13 cellular contexts compared by ENCODE assay signal in genomic region chr15:38547255-38547997, GRCh38. TPM values are rescaled to one million over a fixed set of nuclear protein-coding genes. Genes with fewer than 3 reads are reported as not detected.
DNase-seq lines count a peak whose midpoint lies in the region; ATAC-seq and TF ChIP-seq lines count a peak whose summit lies in the region.
"Had no signal": no experiment of that assay in that cellular context is flagged by ENCODE, and none has a peak within 500 bp of the region (broad histone marks: within the 10 kb centered on the region; RNA-seq: fewer than 3 reads in every experiment).

No MANE protein-coding gene starts in this region.

- H3K27me3 Mint-ChIP-seq in activated CD8-positive, alpha-beta T cell treated with anti-CD3 and anti-CD28 coated beads, Interleukin-2, amount 10 ng/mL, durations not matched to agents 7 days and 5 days (ENCODE audit: low read depth), result no peaks in the 10 kb centered on the region

- H3K9me3 ChIP-seq in fibroblast of lung (ENCODE audit: control insufficient read depth, insufficient read depth, low read depth, low read length) (no peaks in the 10 kb centered on the region), left ventricle myocardium inferior (replicated peaks) (no peaks in the 10 kb centered on the region)

- intact Hi-C loops in left ventricle myocardium inferior (cut with micrococcal nuclease), result no loop called here

- H3K9ac ChIP-seq in fibroblast of lung (ENCODE audit: insufficient read depth, low read length), result no peak overlapping the region

- CTCF ChIA-PET in activated CD8-positive, alpha-beta T cell treated with anti-CD3 and anti-CD28 coated beads, Interleukin-2, amount 10 ng/mL, durations not matched to agents 7 days and 5 days (lab: Charles Lee), result interaction anchor here (1.6 to 3.1 kb wide), 2 partner anchors 143 to 152 kb away, joined by 6 to 15 read pairs; no protein-coding TSS in a partner anchor

- peak overlapping the region; percentile 59 for H3K27ac Mint-ChIP-seq in activated CD8-positive, alpha-beta T cell treated with anti-CD3 and anti-CD28 coated beads, Interleukin-2, amount 10 ng/mL, durations not matched to agents 7 days and 5 days

- H3K27me3 ChIP-seq in fibroblast of lung (ENCODE audit: control insufficient read depth, insufficient read depth, low read length), result no peaks in the 10 kb centered on the region
- H3K27me3 ChIP-seq in left ventricle myocardium inferior (ENCODE audit: low read depth), result peaks cover 44% of the 10 kb centered on the region

- peaks cover 3% of the 10 kb centered on the region for H3K4me1 ChIP-seq in fibroblast of lung (ENCODE audit: control insufficient read depth, extremely low read depth, insufficient read depth, low read length)
- no peaks in the 10 kb centered on the region for H3K4me1 ChIP-seq in left ventricle myocardium inferior

- no peak overlapping the region for H2AFZ ChIP-seq in fibroblast of lung (ENCODE audit: low read length)
- H2AFZ ChIP-seq: PC-9 had no signal

- H4K20me1 ChIP-seq in fibroblast of lung (ENCODE audit: control insufficient read depth, extremely low read depth, insufficient read depth, low read length), result no peaks in the 10 kb centered on the region

- POLR2A ChIA-PET in activated CD8-positive, alpha-beta T cell treated with anti-CD3 and anti-CD28 coated beads, Interleukin-2, amount 10 ng/mL, durations not matched to agents 7 days and 5 days (lab: Charles Lee), result no interaction called here

- H3K27ac ChIP-seq in fibroblast of lung (ENCODE audit: insufficient read depth, low read length), result no peak overlapping the region
- no peak overlapping the region for H3K27ac ChIP-seq in left ventricle myocardium inferior (replicated peaks)
- H3K27ac ChIP-seq: PC-9 had no signal

- no peak overlapping the region for H3K4me2 ChIP-seq in fibroblast of lung (ENCODE audit: extremely low read depth, insufficient read depth, low read length)
- H3K4me2 ChIP-seq: PC-9 had no signal

- H3K36me3 Mint-ChIP-seq in activated CD8-positive, alpha-beta T cell treated with anti-CD3 and anti-CD28 coated beads, Interleukin-2, amount 10 ng/mL, durations not matched to agents 7 days and 5 days (ENCODE audit: low read depth), result peaks cover 80% of the 10 kb centered on the region

- H3K4me1 Mint-ChIP-seq in activated CD8-positive, alpha-beta T cell treated with anti-CD3 and anti-CD28 coated beads, Interleukin-2, amount 10 ng/mL, durations not matched to agents 7 days and 5 days (ENCODE audit: low read depth), result peaks cover 76% of the 10 kb centered on the region

- H3K4me3 Mint-ChIP-seq in activated CD8-positive, alpha-beta T cell treated with anti-CD3 and anti-CD28 coated beads, Interleukin-2, amount 10 ng/mL, durations not matched to agents 7 days and 5 days, result no peak overlapping the region

- no peaks in the 10 kb centered on the region for H3K79me2 ChIP-seq in fibroblast of lung (ENCODE audit: control insufficient read depth, insufficient read depth, low read length)

- H3K36me3 ChIP-seq in fibroblast of lung (ENCODE audit: control insufficient read depth, insufficient read depth, low read length), result no peaks in the 10 kb centered on the region
- no peaks in the 10 kb centered on the region for H3K36me3 ChIP-seq in left ventricle myocardium inferior

- DNase-seq in A172 (ENCODE audit: low spot score) (peak; percentile 72), GM03348 (ENCODE audit: low spot score) (peak; percentile 58), fibroblast of lung (ENCODE audit: low read depth in 2 of 2) (peak; percentile 51 to 71), NCI-H2081 (lab: John Stamatoyannopoulos, UW) (no peak), left ventricle myocardium inferior (no peak), SK-N-DZ (ENCODE audit: low spot score) (no peak)
- peak; percentile 22 for DNase-seq in activated CD8-positive, alpha-beta T cell treated with anti-CD3 and anti-CD28 coated beads, Interleukin-2, amount 10 ng/mL, durations not matched to agents 7 days and 5 days
- DNase-seq: C1 segment of cervical spinal cord, mesendoderm, NCI-H2171, PC-9 had no signal

- no peak for ATAC-seq in activated CD8-positive, alpha-beta T cell treated with anti-CD3 and anti-CD28 coated beads, Interleukin-2, amount 10 ng/mL, durations not matched to agents 7 days and 5 days
- ATAC-seq in GM19324 (IDR thresholded peaks at IDR 0.05; ENCODE audit: low FRiP score, unreplicated experiment), result no peak
- ATAC-seq: HCT116 had no signal

- TF ChIP-seq CTCF in fibroblast of lung (conservative IDR thresholded peaks at IDR 0.05 in 1 of 2, IDR thresholded peaks at IDR 0.05 in 1 of 2; ENCODE audit: low read depth in 1 of 2, low read length in 2 of 2) (no peak), left ventricle myocardium inferior (IDR thresholded peaks at IDR 0.05; ENCODE audit: borderline replicate concordance) (no peak)

- H3K9me3 Mint-ChIP-seq in activated CD8-positive, alpha-beta T cell treated with anti-CD3 and anti-CD28 coated beads, Interleukin-2, amount 10 ng/mL, durations not matched to agents 7 days and 5 days (ENCODE audit: insufficient read depth), result no peaks in the 10 kb centered on the region

- no peak overlapping the region for H3K4me3 ChIP-seq in fibroblast of lung (replicated peaks in 1 of 4; ENCODE audit: control extremely low read depth in 1 of 4, insufficient read depth in 1 of 4, low read depth in 3 of 4, low read length in 4 of 4)
- no peak overlapping the region for H3K4me3 ChIP-seq in left ventricle myocardium inferior
- H3K4me3 ChIP-seq: PC-9 had no signal

RNA-seq across cellular contexts. Expression of gene RASGRP1, which starts 17.2 kb away (rescaled TPM):
- total RNA-seq in A172 (2014; rRNA removed; shearing (Covaris generic)), result 1.5 and 1.6 TPM in 2 replicates
- total RNA-seq in activated CD8-positive, alpha-beta T cell treated with anti-CD3 and anti-CD28 coated beads, Interleukin-2, amount 10 ng/mL, durations not matched to agents 7 days and 5 days, result 100 to 1,000 TPM; 161 to 165 TPM
- total RNA-seq in fibroblast of lung (not detected in 2 replicates), left ventricle myocardium inferior (0.44 TPM)
- polyA plus RNA-seq in fibroblast of lung, result 0.10 and 1.6 TPM in 2 replicates
- polyA plus RNA-seq in fibroblast of lung (2012), result 0.08 and 0.96 TPM in 2 replicates
- polyA minus RNA-seq in fibroblast of lung (ENCODE audit: low replicate concordance), result 0.12 TPM in 1 of 2 replicates, not detected in the other
- 0.29 TPM in 1 of 2 replicates, not detected in the other for polyA plus RNA-seq in SK-N-DZ (2014; cell fraction: cytosol; rRNA removed)
- not detected in 2 replicates for polyA plus RNA-seq in SK-N-DZ (2014; cell fraction: nucleus; rRNA removed)

Comparison
In these comparisons a context has a peak if more than half of its experiments do, and no peak if none do; other contexts are left out.
1. DNase-seq: peak in A172 (single experiment), GM03348 (single experiment), activated CD8-positive, alpha-beta T cell treated with anti-CD3 and anti-CD28 coated beads, Interleukin-2, amount 10 ng/mL, durations not matched to agents 7 days and 5 days (single experiment) and fibroblast of lung (2 of 2); none in NCI-H2081 (0 of 2), left ventricle myocardium inferior (single experiment) and SK-N-DZ (single experiment).
2. RNA of gene RASGRP1, which starts 17.2 kb away (total RNA-seq): 161 to 165 TPM in activated CD8-positive, alpha-beta T cell treated with anti-CD3 and anti-CD28 coated beads, Interleukin-2, amount 10 ng/mL, durations not matched to agents 7 days and 5 days; 1.5 to 1.6 TPM in A172, 0.44 TPM in left ventricle myocardium inferior (single experiment) and not detected in fibroblast of lung; every median in the first group is over 10 times any median in the second.